In the genomic region with DNA sequence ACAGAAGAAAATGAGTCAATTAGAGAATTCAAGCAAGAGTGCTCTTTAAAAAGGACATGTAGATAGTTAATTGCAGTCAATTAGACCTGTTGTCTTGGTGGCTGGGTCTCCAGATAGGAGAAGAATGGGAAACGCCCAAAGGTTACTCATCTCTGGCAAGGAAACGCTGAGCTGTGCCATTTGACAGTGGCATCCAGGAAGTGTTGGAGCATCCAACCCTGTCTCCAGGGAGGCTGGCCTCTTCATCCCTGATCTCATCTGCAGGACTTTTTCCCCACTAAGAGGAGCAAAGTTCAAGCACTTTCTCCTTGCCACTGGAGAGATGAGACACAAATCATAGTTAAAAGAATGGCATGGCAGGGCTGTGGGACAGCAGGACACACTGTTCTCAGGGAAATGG, we compare ENCODE assay signal across 26 cellular contexts.
DNase-seq lines count a peak whose midpoint lies in the region; ATAC-seq and TF ChIP-seq lines count a peak whose summit lies in the region.
"Had no signal": no experiment of that assay in that cellular context is flagged by ENCODE, and none has a peak within 500 bp of the region (broad histone marks: within the 10 kb centered on the region; RNA-seq: fewer than 3 reads in every experiment).

No MANE protein-coding gene starts in this region.

- DNase-seq in MCF 10A (ENCODE audit: unreplicated experiment) (peak; percentile 49), mammary epithelial cell (no peak), RPMI7951 (ENCODE audit: low read depth) (peak; percentile 63), islet precursor cell (peak; percentile 87)
- DNase-seq in stimulated activated CD4-positive, alpha-beta T cell treated with anti-CD3 and anti-CD28 coated beads, Interleukin-4, amount 100 ng/mL, for 1 hour: no peak
- DNase-seq in activated CD4-positive, CD25-positive, alpha-beta regulatory T cell treated with anti-CD3 and anti-CD28 coated beads, Interleukin-2, amount 50 U/mL, for 72 hours: no peak
- DNase-seq: 8988T; activated naive CD4-positive, alpha-beta T cell treated with anti-CD3 and anti-CD28 coated beads, Interleukin-2, amount 50 U/mL, for 16 hours; activated T-cell treated with anti-CD3 and anti-CD28 coated beads, Interleukin-2, amount 50 U/mL, for 48 hours; Caco-2; dorsolateral prefrontal cortex; foreskin fibroblast; immature natural killer cell; NCI-H2107; NCI-H524; Right ventricle myocardium superior; stimulated activated CD4-positive, alpha-beta T cell treated with anti-CD3 and anti-CD28 coated beads, Interleukin-2, amount 100 ng/mL, for 24 hours; stimulated activated naive B cell treated with anti-CD40 and anti-IgM and Interleukin-4, amounts not matched to agents 10 μg/mL and 1 μg/mL and 100 μg/mL, for 72 hours; SW 1271 had no signal

- H3K9me3 ChIP-seq in mammary epithelial cell (replicated peaks; ENCODE audit: insufficient read depth, low read length): peaks cover 2% of the 10 kb centered on the region
- H3K9me3 ChIP-seq: ascending aorta, thoracic aorta had no signal

- no peak overlapping the region for H3K4me3 Mint-ChIP-seq in MCF 10A (ENCODE audit: unreplicated experiment)
- H3K4me3 Mint-ChIP-seq: immature natural killer cell; neural progenitor cell; stimulated activated naive B cell treated with anti-CD40 and anti-IgM and Interleukin-4, amounts not matched to agents 10 μg/mL and 1 μg/mL and 100 μg/mL, for 72 hours had no signal

- in situ Hi-C loops in mammary epithelial cell (cut with MboI; ENCODE audit: low sequenced_read_pairs in 2 of 2): no loop called here

- no peak overlapping the region for H3K4me3 ChIP-seq in mammary epithelial cell (replicated peaks in 1 of 3; ENCODE audit: insufficient read depth in 1 of 3, low read depth in 2 of 3, low read length in 3 of 3)
- H3K4me3 ChIP-seq: ascending aorta, dorsolateral prefrontal cortex, neural progenitor cell, thoracic aorta had no signal

- H3K9ac ChIP-seq in mammary epithelial cell (ENCODE audit: insufficient read depth, low read length): no peak overlapping the region
- H3K9ac ChIP-seq: neural progenitor cell had no signal

- no peak overlapping the region for H2AFZ ChIP-seq in mammary epithelial cell (ENCODE audit: low read depth, low read length)
- H2AFZ ChIP-seq: neural progenitor cell had no signal

- H3K36me3 Mint-ChIP-seq in MCF 10A (ENCODE audit: insufficient read depth, unreplicated experiment): no peaks in the 10 kb centered on the region
- H3K36me3 Mint-ChIP-seq: immature natural killer cell; neural progenitor cell; stimulated activated naive B cell treated with anti-CD40 and anti-IgM and Interleukin-4, amounts not matched to agents 10 μg/mL and 1 μg/mL and 100 μg/mL, for 72 hours had no signal

- intact Hi-C loops in MCF 10A (cut with micrococcal nuclease): loop anchor here (5.0 kb wide), 1 partner anchor 40 kb away; no protein-coding TSS in a partner anchor
- intact Hi-C loops in mammary epithelial cell (cut with micrococcal nuclease): no loop called here

- H3K27me3 Mint-ChIP-seq in MCF 10A (ENCODE audit: insufficient read depth, unreplicated experiment): no peaks in the 10 kb centered on the region
- H3K27me3 Mint-ChIP-seq: stimulated activated naive B cell treated with anti-CD40 and anti-IgM and Interleukin-4, amounts not matched to agents 10 μg/mL and 1 μg/mL and 100 μg/mL, for 72 hours had no signal

- 53% methylated on average over 2 of the region's 2 CpGs for WGBS in mammary epithelial cell (ENCODE audit: low coverage, missing lambda C conversion rate)

- no peak for TF ChIP-seq CTCF in MCF 10A (IDR thresholded peaks at IDR 0.05; ENCODE audit: unreplicated experiment)
- TF ChIP-seq CTCF in mammary epithelial cell (conservative IDR thresholded peaks at IDR 0.05 in 1 of 2, IDR thresholded peaks at IDR 0.05 in 1 of 2; ENCODE audit: extremely low read depth in 1 of 2, insufficient read depth in 1 of 2, low read depth in 1 of 2, low read length in 2 of 2): no peak

- H3K36me3 ChIP-seq in mammary epithelial cell (ENCODE audit: insufficient read depth, low read length): no peaks in the 10 kb centered on the region
- H3K36me3 ChIP-seq: ascending aorta, neural progenitor cell, thoracic aorta had no signal

- H3K4me1 Mint-ChIP-seq in MCF 10A (ENCODE audit: insufficient read depth, unreplicated experiment): peaks cover 12% of the 10 kb centered on the region
- H3K4me1 Mint-ChIP-seq: stimulated activated naive B cell treated with anti-CD40 and anti-IgM and Interleukin-4, amounts not matched to agents 10 μg/mL and 1 μg/mL and 100 μg/mL, for 72 hours had no signal

- ATAC-seq in GM21423 (IDR thresholded peaks at IDR 0.05; ENCODE audit: unreplicated experiment) (no peak), HG02973 (IDR thresholded peaks at IDR 0.05; ENCODE audit: unreplicated experiment) (no peak)
- ATAC-seq: HepG2; stimulated activated naive B cell treated with anti-CD40 and anti-IgM and Interleukin-4, amounts not matched to agents 10 μg/mL and 1 μg/mL and 100 μg/mL, for 72 hours had no signal

- no peaks in the 10 kb centered on the region for H3K27me3 ChIP-seq in mammary epithelial cell (ENCODE audit: insufficient read depth, low read length)
- H3K27me3 ChIP-seq: ascending aorta, neural progenitor cell had no signal

- H3K27ac Mint-ChIP-seq in MCF 10A (ENCODE audit: low read depth, unreplicated experiment): no peak overlapping the region
- H3K27ac Mint-ChIP-seq: immature natural killer cell; neural progenitor cell; progenitor cell of endocrine pancreas; stimulated activated naive B cell treated with anti-CD40 and anti-IgM and Interleukin-4, amounts not matched to agents 10 μg/mL and 1 μg/mL and 100 μg/mL, for 72 hours had no signal

- no peaks in the 10 kb centered on the region for H3K79me2 ChIP-seq in mammary epithelial cell (ENCODE audit: insufficient read depth, low read length)

- BruUV-seq in MCF 10A (replicated peaks; lab: Mats Ljungman, UMichigan): no TSS peak
- BruUV-seq in mammary epithelial cell (replicated peaks; lab: Mats Ljungman, UMichigan): no TSS peak

- H3K4me1 ChIP-seq in mammary epithelial cell (ENCODE audit: insufficient read depth, low read length): no peaks in the 10 kb centered on the region

- no peaks in the 10 kb centered on the region for H3K9me3 Mint-ChIP-seq in MCF 10A (ENCODE audit: unreplicated experiment)
- H3K9me3 Mint-ChIP-seq: immature natural killer cell had no signal

- no peaks in the 10 kb centered on the region for H4K20me1 ChIP-seq in mammary epithelial cell (ENCODE audit: insufficient read depth, low read length)

- CTCF ChIA-PET in MCF 10A (lab: Yijun Ruan, JAX): interaction anchor here (1.1 to 1.3 kb wide), 2 partner anchors 193 to 323 kb away, joined by 3 to 4 read pairs; no protein-coding TSS in a partner anchor
- CTCF ChIA-PET in mammary epithelial cell (lab: Charles Lee; ENCODE audit: low non-redundant PET): no interaction called here

- POLR2A ChIA-PET in MCF 10A (lab: Yijun Ruan, JAX): interaction anchor here (0.8 to 2.5 kb wide), 3 partner anchors 9 to 189 kb away, joined by 3 to 9 read pairs (median 3); no protein-coding TSS in a partner anchor

- no peak overlapping the region for H3K4me2 ChIP-seq in mammary epithelial cell (ENCODE audit: insufficient read depth, low read depth, low read length)
- H3K4me2 ChIP-seq: neural progenitor cell had no signal

- dilution Hi-C loops in mammary epithelial cell (cut with HindIII; ENCODE audit: low sequenced_read_pairs): no loop called here

- H3K27ac ChIP-seq in mammary epithelial cell (ENCODE audit: insufficient read depth, low read depth, low read length): no peak overlapping the region
- H3K27ac ChIP-seq: ascending aorta, dorsolateral prefrontal cortex, neural progenitor cell, thoracic aorta had no signal

Comparison
In these comparisons a context has a peak if more than half of its experiments do, and no peak if none do; other contexts are left out.
1. DNase-seq: peak in MCF 10A (single experiment), RPMI7951 (single experiment) and islet precursor cell (single experiment); none in mammary epithelial cell (single experiment), stimulated activated CD4-positive, alpha-beta T cell treated with anti-CD3 and anti-CD28 coated beads, Interleukin-4, amount 100 ng/mL, for 1 hour (single experiment) and activated CD4-positive, CD25-positive, alpha-beta regulatory T cell treated with anti-CD3 and anti-CD28 coated beads, Interleukin-2, amount 50 U/mL, for 72 hours (single experiment).